19 cellular contexts compared by ENCODE assay signal in the genomic region with DNA sequence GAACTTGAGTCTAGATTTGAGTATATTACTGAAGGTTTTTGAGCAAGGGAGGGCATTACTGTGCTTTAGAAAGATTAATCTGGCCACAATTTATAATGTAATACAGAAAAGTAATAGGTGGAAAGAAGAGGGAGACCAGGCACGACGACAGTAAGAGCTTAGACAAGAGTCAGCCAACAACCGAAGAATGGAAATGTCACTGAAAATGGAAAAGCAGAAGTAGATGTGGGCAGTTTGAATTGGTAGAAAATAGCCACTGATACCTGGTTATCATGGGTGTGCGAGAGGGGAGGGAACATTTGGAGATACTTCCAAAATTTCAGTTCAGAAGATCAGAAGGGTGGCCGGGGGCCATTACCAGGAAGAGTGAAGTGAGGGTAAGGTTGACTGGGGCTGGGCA.
DNase-seq lines count a peak whose midpoint lies in the region; ATAC-seq, FAIRE-seq and TF ChIP-seq lines count a peak whose summit lies in the region.
"Had no signal": no experiment of that assay in that cellular context is flagged by ENCODE, and none has a peak within 500 bp of the region (broad histone marks: within the 10 kb centered on the region; RNA-seq: fewer than 3 reads in every experiment).

No MANE protein-coding gene starts in this region.

- no peaks in the 10 kb centered on the region for H3K9me3 Mint-ChIP-seq in CD8-positive, alpha-beta T cell
- peaks cover 1% of the 10 kb centered on the region for H3K9me3 Mint-ChIP-seq in memory B cell

- peaks cover 2% of the 10 kb centered on the region for H3K36me3 Mint-ChIP-seq in CD8-positive, alpha-beta T cell
- peaks cover 24% of the 10 kb centered on the region for H3K36me3 Mint-ChIP-seq in memory B cell

- peak overlapping the region; percentile 24 for H3K27ac Mint-ChIP-seq in CD8-positive, alpha-beta T cell
- peak overlapping the region; percentile 36 for H3K27ac Mint-ChIP-seq in memory B cell

- TF ChIP-seq CTCF in CD8-positive, alpha-beta T cell (IDR thresholded peaks at IDR 0.05) = no peak
- TF ChIP-seq CTCF in VCaP (conservative IDR thresholded peaks at IDR 0.05) (no peak), brain microvascular endothelial cell (IDR thresholded peaks at IDR 0.05; ENCODE audit: low read depth, low read length, missing control alignments) (no peak), esophagus muscularis mucosa (IDR thresholded peaks at IDR 0.05) (no peak)

- H3K4me3 ChIP-seq in CD8-positive, alpha-beta T cell (ENCODE audit: low read depth, low read length) = no peak overlapping the region
- H3K4me3 ChIP-seq in brain microvascular endothelial cell (ENCODE audit: low read depth, low read length) (no peak overlapping the region), esophagus muscularis mucosa (no peak overlapping the region)
- H3K4me3 ChIP-seq: A549 had no signal

- no peak for TF ChIP-seq POLR2A in esophagus muscularis mucosa (IDR thresholded peaks at IDR 0.05; ENCODE audit: low read depth)

- H3K36me3 ChIP-seq in CD8-positive, alpha-beta T cell (ENCODE audit: insufficient read depth, low read length) = no peaks in the 10 kb centered on the region
- no peaks in the 10 kb centered on the region for H3K36me3 ChIP-seq in brain microvascular endothelial cell (replicated peaks)
- H3K36me3 ChIP-seq in esophagus muscularis mucosa = no peaks in the 10 kb centered on the region
- H3K36me3 ChIP-seq: BE2C had no signal

- DNase-seq in CD8-positive, alpha-beta T cell = no peak
- DNase-seq in GM19239 (ENCODE audit: insufficient read length, low spot score) = no peak
- DNase-seq in memory B cell (ENCODE audit: low spot score in 2 of 2) = no peak
- no peak for DNase-seq in brain microvascular endothelial cell
- DNase-seq in esophagus muscularis mucosa (ENCODE audit: extremely low spot score) = no peak
- DNase-seq: BE2C, DMS79, MV-4-11, NCI-H1105 treated with DMSO at 0.1 percent for 48 hours, NCI-H2029 treated with DMSO at 0.1 percent for 48 hours, NCI-H226, NCI-H510A treated with DMSO at 0.1 percent for 48 hours, NCI-H748 treated with DMSO at 0.1 percent for 48 hours had no signal

- H3K27me3 Mint-ChIP-seq in CD8-positive, alpha-beta T cell (ENCODE audit: low read depth) = no peaks in the 10 kb centered on the region
- no peaks in the 10 kb centered on the region for H3K27me3 Mint-ChIP-seq in memory B cell

- no peak for TF ChIP-seq EP300 in esophagus muscularis mucosa (IDR thresholded peaks at IDR 0.05)

- POLR2A ChIA-PET in CD8-positive, alpha-beta T cell (lab: Charles Lee) = no interaction called here

- FAIRE-seq in GM19239 (lab: Jason Lieb, UNC) = peak; percentile 4
- FAIRE-seq: A549, H54 had no signal

- no peak for ATAC-seq in CD8-positive, alpha-beta T cell
- ATAC-seq in memory B cell (ENCODE audit: low read depth) = no peak
- ATAC-seq in HG03108 (IDR thresholded peaks at IDR 0.05; ENCODE audit: unreplicated experiment) = no peak
- ATAC-seq: A549 had no signal

- 75% methylated on average over 5 of the region's 5 CpGs for WGBS in esophagus muscularis mucosa

- intact Hi-C loops in CD8-positive, alpha-beta T cell (cut with DNase I, micrococcal nuclease) = no loop called here
- intact Hi-C loops in esophagus muscularis mucosa (cut with DNase I) = no loop called here

- no peak overlapping the region for H3K4me3 Mint-ChIP-seq in CD8-positive, alpha-beta T cell
- no peak overlapping the region for H3K4me3 Mint-ChIP-seq in memory B cell

- H3K9me3 ChIP-seq in CD8-positive, alpha-beta T cell (ENCODE audit: low read length) = no peaks in the 10 kb centered on the region
- H3K9me3 ChIP-seq in esophagus muscularis mucosa = no peaks in the 10 kb centered on the region
- H3K9me3 ChIP-seq: A549, BE2C had no signal

- no peak overlapping the region for H3K27ac ChIP-seq in CD8-positive, alpha-beta T cell (ENCODE audit: low read depth, low read length)
- peak overlapping the region; percentile 22; the same call in 1 of the 2 replicates for H3K27ac ChIP-seq in VCaP
- no peak overlapping the region for H3K27ac ChIP-seq in brain microvascular endothelial cell
- no peak overlapping the region for H3K27ac ChIP-seq in esophagus muscularis mucosa (replicated peaks in 1 of 4)
- H3K27ac ChIP-seq: A549, HL-60, KMS-11 had no signal

- no peaks in the 10 kb centered on the region for H3K27me3 ChIP-seq in CD8-positive, alpha-beta T cell (ENCODE audit: insufficient read depth, low read length)
- H3K27me3 ChIP-seq in brain microvascular endothelial cell (replicated peaks) = no peaks in the 10 kb centered on the region
- no peaks in the 10 kb centered on the region for H3K27me3 ChIP-seq in esophagus muscularis mucosa
- H3K27me3 ChIP-seq: BE2C had no signal

- in situ Hi-C loops in brain microvascular endothelial cell (cut with HindIII; ENCODE audit: low pct_ligation_motif_present, low sequenced_read_pairs) = no loop called here

- CTCF ChIA-PET in CD8-positive, alpha-beta T cell (lab: Charles Lee) = no interaction called here

- no peaks in the 10 kb centered on the region for H3K4me1 ChIP-seq in CD8-positive, alpha-beta T cell (ENCODE audit: insufficient read depth, low read length)
- H3K4me1 ChIP-seq in esophagus muscularis mucosa = no peaks in the 10 kb centered on the region
- H3K4me1 ChIP-seq: A549, BE2C had no signal

- peaks cover 33% of the 10 kb centered on the region for H3K4me1 Mint-ChIP-seq in CD8-positive, alpha-beta T cell (ENCODE audit: low read depth)
- peaks cover 26% of the 10 kb centered on the region for H3K4me1 Mint-ChIP-seq in memory B cell
